In the genomic region with DNA sequence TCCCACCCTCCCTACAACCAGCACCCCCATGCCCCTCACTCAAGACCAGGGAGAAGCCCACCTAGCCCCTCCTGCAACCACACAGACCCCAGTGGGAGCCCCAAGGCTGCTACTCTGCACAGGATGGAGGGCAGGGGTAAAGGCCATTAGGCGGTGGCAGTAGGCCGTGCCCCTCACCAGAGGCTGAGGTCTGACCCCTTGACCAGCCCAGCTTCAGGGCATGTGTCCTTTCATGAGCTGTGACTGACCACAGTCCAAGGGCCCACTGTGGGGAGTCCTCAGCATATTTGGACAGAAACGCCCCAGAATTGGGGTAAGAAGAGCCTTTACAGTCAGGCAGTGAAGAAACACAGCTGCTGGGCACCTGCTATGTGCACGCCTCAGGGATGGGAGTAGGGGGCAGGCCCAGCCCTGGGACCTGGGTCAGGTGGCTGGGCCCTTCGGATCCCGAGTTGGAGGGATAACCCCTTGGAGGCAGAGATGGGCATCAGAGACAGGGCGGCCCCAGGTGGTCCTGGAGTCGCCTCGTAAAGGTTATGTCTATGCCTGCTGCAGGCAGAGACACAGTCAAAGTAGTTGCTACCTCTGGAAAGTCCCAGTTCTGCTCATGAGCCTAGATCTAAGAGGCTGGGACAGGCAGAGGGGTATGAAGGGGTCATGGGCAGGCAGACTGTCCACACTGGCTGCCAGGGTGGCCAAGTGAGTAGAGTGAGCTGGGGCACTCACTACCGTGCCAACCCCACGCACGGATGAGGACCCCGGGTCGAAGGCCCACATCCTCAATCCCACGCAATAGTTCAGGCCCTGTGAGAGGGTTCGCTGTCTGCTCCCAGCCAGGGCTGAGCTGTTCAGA, we compare ENCODE assay signal across 8 cellular contexts. TPM values are rescaled to one million over a fixed set of nuclear protein-coding genes. Genes with fewer than 3 reads are reported as not detected.
A peak's percentile ranks its signal among the peaks of the same experiment; 100 is the strongest.
DNase-seq lines count a peak whose midpoint lies in the region; ATAC-seq and TF ChIP-seq lines count a peak whose summit lies in the region.

No MANE protein-coding gene starts in this region.

- H3K27me3 ChIP-seq in right atrium auricular region, result no peaks in the 10 kb centered on the region
- no peaks in the 10 kb centered on the region for H3K27me3 ChIP-seq in spleen (replicated peaks in 1 of 7)

- peaks cover 47% of the 10 kb centered on the region for H3K4me1 Mint-ChIP-seq in activated CD8-positive, alpha-beta T cell treated with anti-CD3 and anti-CD28 coated beads, Interleukin-2, amount 10 ng/mL, durations not matched to agents 7 days and 5 days (ENCODE audit: low read depth)

- H3K4me1 ChIP-seq in right atrium auricular region, result peaks cover 0 to 34% of the 10 kb centered on the region in 2 donors
- peaks cover 22 to 71% (median 53%) of the 10 kb centered on the region in 6 donors for H3K4me1 ChIP-seq in spleen

- H3K27ac ChIP-seq in right atrium auricular region (peak overlapping the region; percentile 97 to 99), spleen (peak overlapping the region; percentile 93 to 99 (median 98))

- peak overlapping the region; percentile 95 for H3K27ac Mint-ChIP-seq in activated CD8-positive, alpha-beta T cell treated with anti-CD3 and anti-CD28 coated beads, Interleukin-2, amount 10 ng/mL, durations not matched to agents 7 days and 5 days

- H3K4me3 ChIP-seq in right atrium auricular region (peak overlapping the region; percentile 62 to 78), spleen (peak overlapping the region; percentile 70 to 93 (median 78))

- H3K4me3 Mint-ChIP-seq in activated CD8-positive, alpha-beta T cell treated with anti-CD3 and anti-CD28 coated beads, Interleukin-2, amount 10 ng/mL, durations not matched to agents 7 days and 5 days, result peak overlapping the region; percentile 97

- DNase-seq in activated CD8-positive, alpha-beta T cell treated with anti-CD3 and anti-CD28 coated beads, Interleukin-2, amount 10 ng/mL, durations not matched to agents 7 days and 5 days, result no peak
- DNase-seq in right atrium auricular region (ENCODE audit: low spot score) (no peak), spleen (peak; percentile 78), GM10266 (ENCODE audit: extremely low spot score) (no peak), OCI-M2 (lab: John Stamatoyannopoulos, UW; ENCODE audit: unreplicated experiment) (no peak), NCI-H128 (lab: John Stamatoyannopoulos, UW; ENCODE audit: unreplicated experiment) (no peak), NCI-H2171 treated with DMSO at 0.1 percent for 48 hours (lab: John Stamatoyannopoulos, UW) (no peak)

- intact Hi-C loops in spleen (cut with DNase I; ENCODE audit: low total_unique reads), result no loop called here

- H3K9me3 Mint-ChIP-seq in activated CD8-positive, alpha-beta T cell treated with anti-CD3 and anti-CD28 coated beads, Interleukin-2, amount 10 ng/mL, durations not matched to agents 7 days and 5 days (ENCODE audit: insufficient read depth), result no peaks in the 10 kb centered on the region

- no peak for ATAC-seq in activated CD8-positive, alpha-beta T cell treated with anti-CD3 and anti-CD28 coated beads, Interleukin-2, amount 10 ng/mL, durations not matched to agents 7 days and 5 days

- in situ Hi-C loops in GM18951 (cut with MboI; ENCODE audit: low sequenced_read_pairs, unreplicated experiment), result no loop called here

- no peaks in the 10 kb centered on the region for H3K27me3 Mint-ChIP-seq in activated CD8-positive, alpha-beta T cell treated with anti-CD3 and anti-CD28 coated beads, Interleukin-2, amount 10 ng/mL, durations not matched to agents 7 days and 5 days (ENCODE audit: low read depth)

- CTCF ChIA-PET in activated CD8-positive, alpha-beta T cell treated with anti-CD3 and anti-CD28 coated beads, Interleukin-2, amount 10 ng/mL, durations not matched to agents 7 days and 5 days (lab: Charles Lee), result interaction anchor here (1.0 kb wide), 1 partner anchor 134 kb away, joined by 3 read pairs; no protein-coding TSS in a partner anchor

- 54 to 89% (median 67%) methylated on average over 6 to 16 of the region's 16 CpGs for WGBS in spleen, 5 donors

- peak; percentile 41 for TF ChIP-seq POLR2A in GM18951 (IDR thresholded peaks at IDR 0.05; ENCODE audit: extremely low read depth, insufficient read depth, insufficient read length)
- TF ChIP-seq POLR2A in spleen (IDR thresholded peaks at IDR 0.05), result no peak

- H3K36me3 ChIP-seq in right atrium auricular region (peaks cover 22% of the 10 kb centered on the region), spleen (peaks cover 0 to 27% (median 20%) of the 10 kb centered on the region in 6 donors)

- no peak for TF ChIP-seq CTCF in right atrium auricular region (IDR thresholded peaks at IDR 0.05)
- TF ChIP-seq CTCF in spleen (IDR thresholded peaks at IDR 0.05 in 8 of 11, conservative IDR thresholded peaks at IDR 0.05 in 3 of 11), result no peak
- TF ChIP-seq CTCF in GM10266 (IDR thresholded peaks at IDR 0.05; ENCODE audit: control insufficient read depth, insufficient read depth, low read depth, missing control alignments), result no peak

- peaks cover 25% of the 10 kb centered on the region for H3K36me3 Mint-ChIP-seq in activated CD8-positive, alpha-beta T cell treated with anti-CD3 and anti-CD28 coated beads, Interleukin-2, amount 10 ng/mL, durations not matched to agents 7 days and 5 days (ENCODE audit: low read depth)

- POLR2A ChIA-PET in activated CD8-positive, alpha-beta T cell treated with anti-CD3 and anti-CD28 coated beads, Interleukin-2, amount 10 ng/mL, durations not matched to agents 7 days and 5 days (lab: Charles Lee), result interaction anchor here (1.0 to 1.6 kb wide), 3 partner anchors 23 to 566 kb away, joined by 3 to 4 read pairs (median 4); a partner anchor contains a TSS

- H3K9me3 ChIP-seq in right atrium auricular region (no peaks in the 10 kb centered on the region), spleen (no peaks in the 10 kb centered on the region)

RNA-seq across cellular contexts. Expression of a gene that starts 1.5 kb away (rescaled TPM):
- 1,000 to 10,000 TPM; 1,111 to 1,173 TPM for total RNA-seq in activated CD8-positive, alpha-beta T cell treated with anti-CD3 and anti-CD28 coated beads, Interleukin-2, amount 10 ng/mL, durations not matched to agents 7 days and 5 days
- total RNA-seq in right atrium auricular region, result 1,000 to 10,000 TPM in 1 of 2 donors, 100 to 1,000 TPM in 1; 593 to 1,197 TPM
- 1,000 to 10,000 TPM in 4 of 7 donors, 100 to 1,000 TPM in 3; 712 to 1,400 (median 1,083) TPM for total RNA-seq in spleen
- 1,000 to 10,000 TPM; 1,850 to 2,466 (median 2,373) TPM for polyA plus RNA-seq in spleen

RNA-seq across cellular contexts. Expression of a gene that starts 4.7 kb away (rescaled TPM):
- 1 to 10 TPM; 1.3 to 1.5 TPM for total RNA-seq in activated CD8-positive, alpha-beta T cell treated with anti-CD3 and anti-CD28 coated beads, Interleukin-2, amount 10 ng/mL, durations not matched to agents 7 days and 5 days
- total RNA-seq in right atrium auricular region (1 to 10 TPM in 1 of 2 donors, under 1 TPM in 1; 0.70 to 1.3 TPM), spleen (1 to 10 TPM; 2.2 to 6.1 (median 3.2) TPM)
- polyA plus RNA-seq in spleen, result 1 to 10 TPM; 3.2 to 4.4 (median 3.2) TPM

RNA-seq across cellular contexts. Expression of a gene that starts 9.9 kb away (rescaled TPM):
- total RNA-seq in activated CD8-positive, alpha-beta T cell treated with anti-CD3 and anti-CD28 coated beads, Interleukin-2, amount 10 ng/mL, durations not matched to agents 7 days and 5 days, result under 1 TPM; 0.84 to 0.99 TPM
- total RNA-seq in right atrium auricular region (not detected), spleen (not detected)
- not detected for polyA plus RNA-seq in spleen

RNA-seq across cellular contexts. Expression of a gene that starts 22.9 kb away (rescaled TPM):
- 10 to 100 TPM in 1 of 2 experiments, 1 to 10 TPM in 1; 9.4 to 11.5 TPM for total RNA-seq in activated CD8-positive, alpha-beta T cell treated with anti-CD3 and anti-CD28 coated beads, Interleukin-2, amount 10 ng/mL, durations not matched to agents 7 days and 5 days
- 10 to 100 TPM; 17.4 to 18.5 TPM for total RNA-seq in right atrium auricular region
- total RNA-seq in spleen, result 10 to 100 TPM in 3 of 7 donors, 1 to 10 TPM in 4; 6.7 to 11.2 (median 9.4) TPM
- 1 to 10 TPM; 2.3 to 3.4 (median 2.5) TPM for polyA plus RNA-seq in spleen

RNA-seq across cellular contexts. Expression of a gene that starts 23.0 kb away (rescaled TPM):
- total RNA-seq in activated CD8-positive, alpha-beta T cell treated with anti-CD3 and anti-CD28 coated beads, Interleukin-2, amount 10 ng/mL, durations not matched to agents 7 days and 5 days, result 1 to 10 TPM; 1.5 to 1.7 TPM
- total RNA-seq in right atrium auricular region (under 1 TPM; 0.39 to 0.56 TPM), spleen (1 to 10 TPM in 5 of 7 donors, under 1 TPM in 2; 0.44 to 3.0 (median 1.3) TPM)
- polyA plus RNA-seq in spleen, result under 1 TPM; 0.59 to 0.74 (median 0.61) TPM
